ENCODE assay signal across 13 cellular contexts in the genomic region with DNA sequence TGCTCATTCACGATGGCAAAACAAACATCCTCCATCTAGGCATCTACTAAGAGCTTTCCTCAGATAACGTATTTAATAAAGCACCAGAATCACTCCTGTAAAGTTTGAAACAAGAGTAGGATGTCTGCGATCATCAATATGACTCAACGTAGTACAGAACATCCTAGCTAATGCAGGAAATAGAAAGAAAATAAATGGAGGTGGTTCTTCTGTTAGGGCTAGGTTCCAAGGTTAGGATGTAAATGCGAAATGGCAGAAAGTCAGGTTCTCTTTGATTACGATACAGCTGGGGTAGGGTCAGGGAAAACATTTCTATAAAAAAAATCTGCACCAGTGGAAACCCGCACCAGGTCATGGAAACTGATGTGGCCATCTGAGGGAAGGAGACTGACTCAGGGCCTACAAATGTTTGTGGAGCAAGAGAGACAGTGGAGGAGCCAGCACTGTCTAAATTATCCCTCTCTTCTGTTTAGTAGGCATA. TPM values are rescaled to one million over a fixed set of nuclear protein-coding genes. Genes with fewer than 3 reads are reported as not detected.
DNase-seq lines count a peak whose midpoint lies in the region; ATAC-seq and TF ChIP-seq lines count a peak whose summit lies in the region.
"Had no signal": no experiment of that assay in that cellular context is flagged by ENCODE, and none has a peak within 500 bp of the region (broad histone marks: within the 10 kb centered on the region; RNA-seq: fewer than 3 reads in every experiment).

No MANE protein-coding gene starts in this region.

- intact Hi-C loops in OCI-LY7 (cut with micrococcal nuclease; ENCODE audit: unreplicated experiment) (no loop called here), transverse colon (cut with DNase I; ENCODE audit: low total_unique reads) (no loop called here)

- in situ Hi-C loops in transverse colon (cut with MboI; ENCODE audit: low pct_ligation_motif_present in 1 of 4, low pct_unique_long_range_greater_than_20kb in 1 of 4, low sequenced_read_pairs in 3 of 4) = no loop called here

- H4K8ac ChIP-seq in mesendoderm (ENCODE audit: low read depth, low read length) = no peak overlapping the region

- TF ChIP-seq CTCF in OCI-LY7 (conservative IDR thresholded peaks at IDR 0.05; ENCODE audit: low read length) (no peak), osteoblast (IDR thresholded peaks at IDR 0.05; ENCODE audit: extremely low read depth, low read depth, low read length) (no peak), transverse colon (IDR thresholded peaks at IDR 0.05) (no peak)

- H3K36me3 ChIP-seq in OCI-LY7 (ENCODE audit: insufficient read depth, low read length) (no peaks in the 10 kb centered on the region), osteoblast (ENCODE audit: insufficient read depth, low read length) (no peaks in the 10 kb centered on the region), mesendoderm (ENCODE audit: control insufficient read depth, insufficient read depth, low read length) (no peaks in the 10 kb centered on the region), transverse colon (no peaks in the 10 kb centered on the region)

- H3K79me2 ChIP-seq in OCI-LY7 (ENCODE audit: insufficient read depth, low read depth, low read length) (peaks cover 67% of the 10 kb centered on the region), osteoblast (ENCODE audit: insufficient read depth, low read length) (peaks cover 76% of the 10 kb centered on the region), mesendoderm (ENCODE audit: control insufficient read depth, insufficient read depth, low read length) (peaks cover 60% of the 10 kb centered on the region)

- no peak overlapping the region for H3K4ac ChIP-seq in mesendoderm (ENCODE audit: low read depth, low read length)

- no peak for TF ChIP-seq POLR2A in transverse colon (IDR thresholded peaks at IDR 0.05)

- DNase-seq in GM03348 (ENCODE audit: low spot score) = peak; percentile 51
- no peak for DNase-seq in OCI-LY7 (ENCODE audit: low spot score)
- DNase-seq in dermis blood vessel endothelial cell = peak; percentile 58
- peak; percentile 91 for DNase-seq in osteoblast (ENCODE audit: insufficient read length, low spot score, missing footprints)
- DNase-seq in mesendoderm = no peak
- no peak for DNase-seq in T-helper 2 cell
- DNase-seq in transverse colon = no peak
- DNase-seq: DMS 273 treated with DMSO at 0.1 percent for 48 hours; effector CD8-positive, alpha-beta T cell; NCI-H2029; right cardiac atrium had no signal

- H2BK5ac ChIP-seq in mesendoderm (ENCODE audit: low read length) = no peak overlapping the region

- no peak overlapping the region for H3K56ac ChIP-seq in mesendoderm (ENCODE audit: low read length)

- no TSS peak for BruUV-seq in OCI-LY7 (replicated peaks; lab: Mats Ljungman, UMichigan)

- no peak overlapping the region for H3K9ac ChIP-seq in mesendoderm (ENCODE audit: low read length)

- CTCF ChIA-PET in OCI-LY7 (lab: Charles Lee; ENCODE audit: unreplicated experiment) = no interaction called here

- H3K23ac ChIP-seq in mesendoderm (ENCODE audit: low read length) = no peak overlapping the region

- H4K20me1 ChIP-seq in OCI-LY7 (ENCODE audit: insufficient read depth, low read length) = peaks cover 73% of the 10 kb centered on the region
- H4K20me1 ChIP-seq in osteoblast (ENCODE audit: insufficient read depth, low read length) = no peaks in the 10 kb centered on the region

- H3K4me3 ChIP-seq in OCI-LY7 (ENCODE audit: low read depth, low read length, poor library complexity, severe bottlenecking) = no peak overlapping the region
- H3K4me3 ChIP-seq in osteoblast (ENCODE audit: insufficient read depth, low read length) = peak overlapping the region; percentile 7
- H3K4me3 ChIP-seq in mesendoderm (ENCODE audit: low read length) = no peak overlapping the region
- H3K4me3 ChIP-seq in transverse colon = no peak overlapping the region
- H3K4me3 ChIP-seq: GM12878 had no signal

- POLR2A ChIA-PET in OCI-LY7 (lab: Charles Lee) = interaction anchor here (0.5 to 1.4 kb wide), 5 partner anchors 29 to 915 kb away, joined by 3 to 8 read pairs (median 4); a partner anchor contains a TSS

- H3K27ac ChIP-seq in OCI-LY7 (ENCODE audit: low read depth, low read length, poor library complexity, severe bottlenecking) = no peak overlapping the region
- peak overlapping the region; percentile 71 for H3K27ac ChIP-seq in osteoblast (ENCODE audit: low read depth, low read length)
- no peak overlapping the region for H3K27ac ChIP-seq in mesendoderm (ENCODE audit: low read depth, low read length)
- peak overlapping the region in 1 of 4 donors; percentile 18 for H3K27ac ChIP-seq in transverse colon

- no peak overlapping the region for H2AK5ac ChIP-seq in mesendoderm (ENCODE audit: low read length)

- peak overlapping the region; percentile 6; the same call in 1 of the 2 replicates for H3K4me2 ChIP-seq in OCI-LY7 (ENCODE audit: low read length)
- peak overlapping the region; percentile 27 for H3K4me2 ChIP-seq in osteoblast (ENCODE audit: insufficient read depth, low read length)
- no peak overlapping the region for H3K4me2 ChIP-seq in mesendoderm (ENCODE audit: low read length)

- no CpG with 5 or more reads among the region's 7 CpGs for WGBS in mesendoderm (ENCODE audit: extremely low coverage, insufficient coverage, low lambda C conversion rate)
- 79 to 84% methylated on average over 7 of the region's 7 CpGs for WGBS in transverse colon (ENCODE audit: low coverage in 1 of 2), 2 donors

- H3K79me1 ChIP-seq in mesendoderm (ENCODE audit: low read length) = peaks cover 23% of the 10 kb centered on the region

- H3K4me1 ChIP-seq in OCI-LY7 (ENCODE audit: insufficient read depth, low read length, poor library complexity, severe bottlenecking) = peaks cover 43% of the 10 kb centered on the region
- H3K4me1 ChIP-seq in osteoblast (ENCODE audit: insufficient read depth, low read length) = peaks cover 30% of the 10 kb centered on the region
- H3K4me1 ChIP-seq in mesendoderm (ENCODE audit: control insufficient read depth, low read depth, low read length) = peaks cover 16% of the 10 kb centered on the region
- peaks cover 12 to 69% (median 25%) of the 10 kb centered on the region in 4 donors for H3K4me1 ChIP-seq in transverse colon

- H2BK15ac ChIP-seq in mesendoderm (replicated peaks; ENCODE audit: low read depth) = no peak overlapping the region

- TF ChIP-seq EP300 in transverse colon (IDR thresholded peaks at IDR 0.05; ENCODE audit: low read depth) = no peak

- no peaks in the 10 kb centered on the region for H3K9me3 ChIP-seq in OCI-LY7 (ENCODE audit: low read length)
- no peaks in the 10 kb centered on the region for H3K9me3 ChIP-seq in osteoblast (ENCODE audit: low read depth, low read length)
- no peaks in the 10 kb centered on the region for H3K9me3 ChIP-seq in transverse colon

- no peak overlapping the region for H2BK120ac ChIP-seq in mesendoderm (ENCODE audit: low read depth, low read length)

- no peak overlapping the region for H2AFZ ChIP-seq in OCI-LY7 (ENCODE audit: low read length)
- H2AFZ ChIP-seq in osteoblast (ENCODE audit: low read length) = no peak overlapping the region

- no peaks in the 10 kb centered on the region for H3K27me3 ChIP-seq in osteoblast (ENCODE audit: insufficient read depth, low read length)
- no peaks in the 10 kb centered on the region for H3K27me3 ChIP-seq in mesendoderm (ENCODE audit: insufficient read depth, low read length, poor library complexity)
- no peaks in the 10 kb centered on the region for H3K27me3 ChIP-seq in transverse colon

- H3K9me2 ChIP-seq in OCI-LY7 (ENCODE audit: insufficient read depth, low read length) = no peaks in the 10 kb centered on the region

- no peak overlapping the region for H3K18ac ChIP-seq in mesendoderm (ENCODE audit: low read length)

- no peak for ATAC-seq in HG02870 (IDR thresholded peaks at IDR 0.05; ENCODE audit: unreplicated experiment)
- ATAC-seq: GM12878, right cardiac atrium had no signal

- H4K5ac ChIP-seq in mesendoderm (ENCODE audit: low read length) = no peak overlapping the region

RNA-seq across cellular contexts. Expression of a gene that starts 29.1 kb away (rescaled TPM):
- 9.5 and 10.9 TPM in 2 replicates for total RNA-seq in OCI-LY7 (2014; rRNA removed; shearing (Covaris generic))
- total RNA-seq in OCI-LY7 (2022) (22.4 and 25.4 TPM in 2 replicates), dermis blood vessel endothelial cell (22.6 and 41.4 TPM in 2 replicates), osteoblast (51.8 and 58.3 TPM in 2 replicates), transverse colon (10 to 100 TPM; 26.2 to 56.7 (median 49.5) TPM)
- polyA plus RNA-seq in mesendoderm (2013, experiment 1 of 2) = 35.7 TPM
- polyA plus RNA-seq in mesendoderm (2013, experiment 2 of 2) = 35.7 TPM

Comparison
In these comparisons a context has a peak if more than half of its experiments do, and no peak if none do; other contexts are left out.
1. DNase-seq: peak in GM03348 (single experiment), dermis blood vessel endothelial cell (single experiment) and osteoblast (single experiment); none in OCI-LY7 (single experiment), mesendoderm (single experiment), T-helper 2 cell (0 of 5) and transverse colon (single experiment).